Comparison of ENCODE assay signal across 9 cellular contexts in genomic region chr21:34351786-34352241, GRCh38. TPM values are rescaled to one million over a fixed set of nuclear protein-coding genes. Genes with fewer than 3 reads are reported as not detected.
DNase-seq lines count a peak whose midpoint lies in the region; ATAC-seq, FAIRE-seq and TF ChIP-seq lines count a peak whose summit lies in the region.
"Had no signal": no experiment of that assay in that cellular context is flagged by ENCODE, and none has a peak within 500 bp of the region (broad histone marks: within the 10 kb centered on the region; RNA-seq: fewer than 3 reads in every experiment).

No MANE protein-coding gene starts in this region.

- no peaks in the 10 kb centered on the region for H3K4me1 ChIP-seq in osteoblast (ENCODE audit: insufficient read depth, low read length)

- peak; percentile 23 for DNase-seq in stimulated activated CD4-positive, alpha-beta T cell treated with anti-CD3 and anti-CD28 coated beads, Interleukin-15, amount 100 ng/mL, for 24 hours
- DNase-seq in stimulated activated CD4-positive, alpha-beta T cell treated with anti-CD3 and anti-CD28 coated beads, Interleukin-4, amount 100 ng/mL, for 4 hours: no peak
- DNase-seq in NCI-H2196 (lab: John Stamatoyannopoulos, UW; ENCODE audit: unreplicated experiment) (peak; percentile 63), frontal cortex (ENCODE audit: low spot score in 2 of 2) (peak; percentile 49 to 72), osteoblast (ENCODE audit: insufficient read length, low spot score, missing footprints) (peak; percentile 82), NCI-H1105 treated with DMSO at 0.1 percent for 48 hours (lab: John Stamatoyannopoulos, UW) (no peak)
- peak; percentile 16 to 27 for DNase-seq in activated CD4-positive, alpha-beta T cell treated with anti-CD3 and anti-CD28 coated beads, Interleukin-2, amount 50 U/mL, for 48 hours

- no peak overlapping the region for H3K27ac ChIP-seq in osteoblast (ENCODE audit: low read depth, low read length)
- H3K27ac ChIP-seq: epithelial cell of prostate had no signal

- no peaks in the 10 kb centered on the region for H3K9me3 ChIP-seq in osteoblast (ENCODE audit: low read depth, low read length)

- H4K20me1 ChIP-seq in osteoblast (ENCODE audit: insufficient read depth, low read length): no peaks in the 10 kb centered on the region

- H3K4me2 ChIP-seq in osteoblast (ENCODE audit: insufficient read depth, low read length): no peak overlapping the region

- H3K4me3 ChIP-seq in osteoblast (ENCODE audit: insufficient read depth, low read length): no peak overlapping the region

- H3K36me3 ChIP-seq in osteoblast (ENCODE audit: insufficient read depth, low read length): no peaks in the 10 kb centered on the region

- FAIRE-seq in frontal cortex (lab: Jason Lieb, UNC): no peak

- H2AFZ ChIP-seq in osteoblast (ENCODE audit: low read length): no peak overlapping the region

- peak; percentile 75 for ATAC-seq in HG02852 (IDR thresholded peaks at IDR 0.05; ENCODE audit: unreplicated experiment)

- TF ChIP-seq CTCF in osteoblast (IDR thresholded peaks at IDR 0.05; ENCODE audit: extremely low read depth, low read depth, low read length): peak; percentile 61

- peaks cover 34% of the 10 kb centered on the region for H3K27me3 ChIP-seq in osteoblast (ENCODE audit: insufficient read depth, low read length)

- H3K79me2 ChIP-seq in osteoblast (ENCODE audit: insufficient read depth, low read length): no peaks in the 10 kb centered on the region

RNA-seq across cellular contexts. Expression of gene KCNE2, which starts 12.0 kb away (rescaled TPM):
- total RNA-seq in frontal cortex (under 0.01 TPM), osteoblast (not detected in 2 replicates)

RNA-seq across cellular contexts. Expression of gene SMIM11, which starts 23.5 kb away (rescaled TPM):
- total RNA-seq in frontal cortex (26.5 TPM), osteoblast (8.0 and 18.5 TPM in 2 replicates)

Comparison
In these comparisons a context has a peak if more than half of its experiments do, and no peak if none do; other contexts are left out.
1. DNase-seq: peak in stimulated activated CD4-positive, alpha-beta T cell treated with anti-CD3 and anti-CD28 coated beads, Interleukin-15, amount 100 ng/mL, for 24 hours (single experiment), NCI-H2196 (single experiment), activated CD4-positive, alpha-beta T cell treated with anti-CD3 and anti-CD28 coated beads, Interleukin-2, amount 50 U/mL, for 48 hours (2 of 2), frontal cortex (2 of 2) and osteoblast (single experiment); none in stimulated activated CD4-positive, alpha-beta T cell treated with anti-CD3 and anti-CD28 coated beads, Interleukin-4, amount 100 ng/mL, for 4 hours (0 of 2) and NCI-H1105 treated with DMSO at 0.1 percent for 48 hours (single experiment).